In the genomic region with DNA sequence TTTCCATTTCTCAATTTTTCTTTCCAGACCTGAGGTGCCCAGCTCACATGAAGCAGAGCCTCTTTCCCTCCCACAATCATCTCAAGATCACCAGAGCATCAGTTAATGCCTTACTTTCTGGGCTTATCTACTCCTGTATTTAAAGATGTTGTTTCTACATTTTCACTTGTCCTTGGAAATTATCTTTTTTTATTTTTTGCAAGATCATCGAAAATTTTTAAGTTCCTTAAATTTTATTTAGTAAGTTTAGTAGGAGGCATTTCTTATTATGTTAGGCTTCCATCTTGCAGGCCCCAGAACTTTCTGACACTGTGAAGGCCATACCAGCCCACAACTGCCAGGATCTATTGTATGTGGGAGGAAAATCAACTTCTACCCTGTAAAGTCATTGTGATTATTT, we compare ENCODE assay signal across 31 cellular contexts.
"Had no signal": no experiment of that assay in that cellular context is flagged by ENCODE, and none has a peak within 500 bp of the region (broad histone marks: within the 10 kb centered on the region; RNA-seq: fewer than 3 reads in every experiment).

No MANE protein-coding gene starts in this region.

- H3K4me2 ChIP-seq: smooth muscle cell had no signal

- H3K27me3 ChIP-seq: neutrophil, ovary, spleen, stomach, thyroid gland, tibial nerve, upper lobe of left lung, vagina had no signal

- H3K4me3 ChIP-seq: ovary, psoas muscle, skin epidermis, smooth muscle cell, spleen, stomach, thoracic aorta, thyroid gland, tibial nerve, upper lobe of left lung, vagina had no signal

- H3K4me3 Mint-ChIP-seq: naive thymus-derived CD8-positive, alpha-beta T cell; natural killer cell treated with Interleukin-12 subunit alpha and Interleukin-12 subunit beta and Interleukin-15 and Interleukin-18, amount 100 ng/mL, for 72 hours; nephron progenitor cell; neural crest cell; stimulated activated effector memory CD8-positive, alpha-beta T cell treated with anti-CD3 and anti-CD28 coated beads, Interleukin-12 subunit alpha, Interleukin-12 subunit beta, amount 100 ng/mL, for 72 hours; stimulated activated naive B cell treated with anti-CD40 and anti-IgM and Interleukin-4, amounts not matched to agents 10 μg/mL and 1 μg/mL and 100 μg/mL, for 72 hours; stimulated activated naive CD8-positive, alpha-beta T cell treated with anti-CD3 and anti-CD28 coated beads, Interleukin-15, Interleukin-2, amounts not matched to agents 100 ng/mL and 50 ng/mL, for 24 hours had no signal

- H3K27ac ChIP-seq: neutrophil, ovary, parathyroid adenoma, psoas muscle, skin epidermis, spleen, stomach, thoracic aorta, thyroid gland, tibial nerve, upper lobe of left lung, vagina had no signal

- H3K9me3 Mint-ChIP-seq: nephron progenitor cell, neural crest cell had no signal

- H2AFZ ChIP-seq: parathyroid adenoma had no signal

- H3K27ac Mint-ChIP-seq: naive thymus-derived CD8-positive, alpha-beta T cell; natural killer cell treated with Interleukin-12 subunit alpha and Interleukin-12 subunit beta and Interleukin-15 and Interleukin-18, amount 100 ng/mL, for 72 hours; nephron progenitor cell; progenitor cell of endocrine pancreas; stimulated activated effector memory CD8-positive, alpha-beta T cell treated with anti-CD3 and anti-CD28 coated beads, Interleukin-12 subunit alpha, Interleukin-12 subunit beta, amount 100 ng/mL, for 72 hours; stimulated activated naive B cell treated with anti-CD40 and anti-IgM and Interleukin-4, amounts not matched to agents 10 μg/mL and 1 μg/mL and 100 μg/mL, for 72 hours; stimulated activated naive CD8-positive, alpha-beta T cell treated with anti-CD3 and anti-CD28 coated beads, Interleukin-15, Interleukin-2, amounts not matched to agents 100 ng/mL and 50 ng/mL, for 24 hours had no signal

- DNase-seq: naive thymus-derived CD8-positive, alpha-beta T cell; nephron progenitor cell; nucleus accumbens; ovary; posterior cingulate gyrus; psoas muscle; right cardiac atrium; spleen; stimulated activated CD4-positive, alpha-beta T cell treated with anti-CD3 and anti-CD28 coated beads, Interleukin-12 subunit alpha, Interleukin-12 subunit beta, amount 100 ng/mL, for 4 hours; stimulated activated CD4-positive, alpha-beta T cell treated with anti-CD3 and anti-CD28 coated beads, Interleukin-1b, Interleukin-23, amount 100 ng/mL, for 48 hours; stimulated activated CD4-positive, alpha-beta T cell treated with anti-CD3 and anti-CD28 coated beads, Interleukin-4, amount 100 ng/mL, for 1 hour; stimulated activated naive B cell treated with anti-CD40 and anti-IgM and Interleukin-4, amounts not matched to agents 10 μg/mL and 1 μg/mL and 100 μg/mL, for 72 hours; stimulated activated naive CD4-positive, alpha-beta T cell treated with Interleukin-2 at 50 U/mL for 16 hours; stomach; thyroid gland; trophoblast cell; upper lobe of left lung had no signal

- H3K79me2 ChIP-seq: parathyroid adenoma had no signal

- H3K4me1 ChIP-seq: parathyroid adenoma, psoas muscle, spleen, stomach, thyroid gland, tibial nerve, upper lobe of left lung, vagina had no signal

- H3K9me3 ChIP-seq: neutrophil, ovary, psoas muscle, stomach, thoracic aorta, thyroid gland, tibial nerve, upper lobe of left lung, vagina had no signal

- H3K4me1 Mint-ChIP-seq: stimulated activated effector memory CD8-positive, alpha-beta T cell treated with anti-CD3 and anti-CD28 coated beads, Interleukin-12 subunit alpha, Interleukin-12 subunit beta, amount 100 ng/mL, for 72 hours; stimulated activated naive B cell treated with anti-CD40 and anti-IgM and Interleukin-4, amounts not matched to agents 10 μg/mL and 1 μg/mL and 100 μg/mL, for 72 hours had no signal

- H3K9ac ChIP-seq: parathyroid adenoma had no signal

- H3K27me3 Mint-ChIP-seq: naive thymus-derived CD8-positive, alpha-beta T cell; natural killer cell treated with Interleukin-12 subunit alpha and Interleukin-12 subunit beta and Interleukin-15 and Interleukin-18, amount 100 ng/mL, for 72 hours; stimulated activated naive B cell treated with anti-CD40 and anti-IgM and Interleukin-4, amounts not matched to agents 10 μg/mL and 1 μg/mL and 100 μg/mL, for 72 hours; stimulated activated naive CD8-positive, alpha-beta T cell treated with anti-CD3 and anti-CD28 coated beads, Interleukin-15, Interleukin-2, amounts not matched to agents 100 ng/mL and 50 ng/mL, for 24 hours had no signal

- FAIRE-seq: urothelium cell line had no signal

- ATAC-seq: naive thymus-derived CD8-positive, alpha-beta T cell; natural killer cell treated with Interleukin-12 subunit alpha and Interleukin-12 subunit beta and Interleukin-15 and Interleukin-18, amount 100 ng/mL, for 72 hours; psoas muscle; right cardiac atrium; sciatic nerve; stimulated activated effector memory CD8-positive, alpha-beta T cell treated with anti-CD3 and anti-CD28 coated beads, Interleukin-12 subunit alpha, Interleukin-12 subunit beta, amount 100 ng/mL, for 72 hours; stimulated activated naive B cell treated with anti-CD40 and anti-IgM and Interleukin-4, amounts not matched to agents 10 μg/mL and 1 μg/mL and 100 μg/mL, for 72 hours had no signal

- H3K36me3 Mint-ChIP-seq: stimulated activated effector memory CD8-positive, alpha-beta T cell treated with anti-CD3 and anti-CD28 coated beads, Interleukin-12 subunit alpha, Interleukin-12 subunit beta, amount 100 ng/mL, for 72 hours had no signal

- H3K36me3 ChIP-seq: neutrophil, ovary, spleen, stomach, thoracic aorta, thyroid gland, upper lobe of left lung, vagina had no signal
